ENCODE assay signal across 23 cellular contexts in genomic region chr9:100679834-100680233, GRCh38.
DNase-seq lines count a peak whose midpoint lies in the region; ATAC-seq, FAIRE-seq and TF ChIP-seq lines count a peak whose summit lies in the region.
"Had no signal": no experiment of that assay in that cellular context is flagged by ENCODE, and none has a peak within 500 bp of the region (broad histone marks: within the 10 kb centered on the region; RNA-seq: fewer than 3 reads in every experiment).

No MANE protein-coding gene starts in this region.

- peaks cover 4 to 8% of the 10 kb centered on the region in 2 donors for H3K4me1 ChIP-seq in gastrocnemius medialis
- H3K4me1 ChIP-seq: BLaER1 treated with 17β-estradiol and CSF1 and Interleukin-3, amounts not matched to agents 10 nM and 100 nM had no signal

- no peak for FAIRE-seq in bronchial epithelial cell (lab: Jason Lieb, UNC)
- FAIRE-seq: HepG2 had no signal

- H3K36me3 ChIP-seq in bronchial epithelial cell (ENCODE audit: control insufficient read depth, insufficient read depth, low read length) (no peaks in the 10 kb centered on the region), gastrocnemius medialis (no peaks in the 10 kb centered on the region)
- H3K36me3 ChIP-seq: BLaER1 treated with 17β-estradiol and CSF1 and Interleukin-3, amounts not matched to agents 10 nM and 100 nM had no signal

- H3K27me3 ChIP-seq in bronchial epithelial cell (ENCODE audit: control insufficient read depth, insufficient read depth, low read length) (no peaks in the 10 kb centered on the region), gastrocnemius medialis (no peaks in the 10 kb centered on the region)
- H3K27me3 ChIP-seq: BLaER1 treated with 17β-estradiol and CSF1 and Interleukin-3, amounts not matched to agents 10 nM and 100 nM had no signal

- H3K9me3 ChIP-seq in gastrocnemius medialis: no peaks in the 10 kb centered on the region
- H3K9me3 ChIP-seq: BLaER1 treated with 17β-estradiol and CSF1 and Interleukin-3, amounts not matched to agents 10 nM and 100 nM had no signal

- no peak for TF ChIP-seq CTCF in bronchial epithelial cell (IDR thresholded peaks at IDR 0.05; ENCODE audit: insufficient read depth, low read length, severe bottlenecking)
- TF ChIP-seq CTCF in gastrocnemius medialis (IDR thresholded peaks at IDR 0.05 in 4 of 5, conservative IDR thresholded peaks at IDR 0.05 in 1 of 5): no peak

- ATAC-seq in gastrocnemius medialis: peak; percentile 52 to 68
- ATAC-seq: HepG2 had no signal

- no peak for TF ChIP-seq POLR2A in gastrocnemius medialis (IDR thresholded peaks at IDR 0.05)

- H3K4me3 ChIP-seq in bronchial epithelial cell (ENCODE audit: low read depth, low read length) (no peak overlapping the region), gastrocnemius medialis (no peak overlapping the region)
- H3K4me3 ChIP-seq: BLaER1 treated with 17β-estradiol and CSF1 and Interleukin-3, amounts not matched to agents 10 nM and 100 nM; SK-N-MC had no signal

- intact Hi-C loops in gastrocnemius medialis (cut with DNase I; ENCODE audit: low total_unique reads): no loop called here

- DNase-seq in NCI-H510A (lab: John Stamatoyannopoulos, UW) (peak; percentile 6), NCI-H510A treated with DMSO at 0.1 percent for 48 hours (lab: John Stamatoyannopoulos, UW) (no peak), NCI-H2227 (lab: John Stamatoyannopoulos, UW; ENCODE audit: unreplicated experiment) (peak; percentile 65), bronchial epithelial cell (ENCODE audit: low read depth) (peak; percentile 5), gastrocnemius medialis (no peak), NCI-H187 (lab: John Stamatoyannopoulos, UW) (no peak), mesenteric fat pad (ENCODE audit: low spot score) (no peak), cerebellar nuclear complex (lab: John Stamatoyannopoulos, UW) (no peak)
- DNase-seq: CD8-positive, alpha-beta memory T cell; GDM1; H7; HFFc6; KBM-7; NCI-H1105 treated with DMSO at 0.1 percent for 48 hours; NCI-H2029; NCI-H226; NCI-H774; OCI-M1; SHP77; T-helper 1 cell had no signal

- in situ Hi-C loops in gastrocnemius medialis (cut with MboI; ENCODE audit: low sequenced_read_pairs in 4 of 4): no loop called here

- H3K27ac ChIP-seq in gastrocnemius medialis: peak overlapping the region in 1 of 4 donors; percentile 54
- H3K27ac ChIP-seq: BLaER1 treated with 17β-estradiol and CSF1 and Interleukin-3, amounts not matched to agents 10 nM and 100 nM; SK-N-MC had no signal

Comparison
In these comparisons a context has a peak if more than half of its experiments do, and no peak if none do; other contexts are left out.
1. DNase-seq: peak in NCI-H510A (single experiment), NCI-H2227 (single experiment) and bronchial epithelial cell (single experiment); none in NCI-H510A treated with DMSO at 0.1 percent for 48 hours (single experiment), gastrocnemius medialis (0 of 2), NCI-H187 (0 of 2), mesenteric fat pad (single experiment) and cerebellar nuclear complex (0 of 2).